26 cellular contexts compared by ENCODE assay signal in the genomic region with DNA sequence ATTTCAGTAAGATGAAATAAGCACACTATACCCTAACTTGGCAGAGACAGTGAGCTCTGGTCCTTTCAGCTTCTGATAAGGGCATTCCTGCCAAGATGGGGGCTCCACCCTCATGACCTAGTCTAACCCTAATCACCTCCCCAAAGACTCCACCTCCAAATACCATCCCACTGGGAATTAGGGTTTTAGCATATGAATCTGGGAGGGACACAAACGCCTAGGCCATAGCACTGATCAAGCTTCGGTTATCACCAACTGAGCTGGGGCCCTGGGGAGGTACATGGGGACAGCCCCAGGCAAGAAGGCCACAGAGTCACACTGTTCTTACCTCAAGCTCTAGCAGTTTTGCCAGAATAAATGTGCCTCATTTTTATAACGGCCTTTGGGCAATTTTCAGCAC.
"Had no signal": no experiment of that assay in that cellular context is flagged by ENCODE, and none has a peak within 500 bp of the region (broad histone marks: within the 10 kb centered on the region; RNA-seq: fewer than 3 reads in every experiment).

No MANE protein-coding gene starts in this region.

- H3K27ac Mint-ChIP-seq: activated CD4-positive, alpha-beta memory T cell treated with anti-CD3 and anti-CD28 coated beads for 36 hours; activated naive CD8-positive, alpha-beta T cell treated with anti-CD3 and anti-CD28 coated beads for 36 hours; mesothelial cell of epicardium; natural killer cell; stimulated activated naive CD8-positive, alpha-beta T cell treated with anti-CD3 and anti-CD28 coated beads, Interleukin-15, Interleukin-2, amounts not matched to agents 100 ng/mL and 50 ng/mL, for 24 hours had no signal

- H3K4me1 ChIP-seq: esophagus muscularis mucosa, left lung, right atrium auricular region, spleen, thyroid gland, upper lobe of right lung had no signal

- DNase-seq: activated CD4-positive, alpha-beta memory T cell treated with anti-CD3 and anti-CD28 coated beads for 36 hours; activated CD4-positive, alpha-beta T cell treated with anti-CD3 and anti-CD28 coated beads for 4 hours; activated CD4-positive, CD25-positive, alpha-beta regulatory T cell; activated naive CD4-positive, alpha-beta T cell treated with Interleukin-2 at 50 U/mL for 16 hours; activated naive CD8-positive, alpha-beta T cell treated with anti-CD3 and anti-CD28 coated beads for 36 hours; activated T-cell treated with anti-CD3 and anti-CD28 coated beads, Interleukin-2, amount 50 U/mL, for 48 hours; central memory CD4-positive, alpha-beta T cell; dermis blood vessel endothelial cell; effector memory CD4-positive, alpha-beta T cell; head of caudate nucleus; hypothalamus; kidney glomerular epithelial cell; natural killer cell; ovary; psoas muscle; spleen; stimulated activated CD4-positive, alpha-beta T cell treated with anti-CD3 and anti-CD28 coated beads, Interleukin-4, amount 100 ng/mL, for 1 hour; substantia nigra; T1000; thyroid gland; upper lobe of right lung had no signal

- H3K4me3 Mint-ChIP-seq: activated CD4-positive, alpha-beta memory T cell treated with anti-CD3 and anti-CD28 coated beads for 36 hours; activated naive CD8-positive, alpha-beta T cell treated with anti-CD3 and anti-CD28 coated beads for 36 hours; mesothelial cell of epicardium; natural killer cell; stimulated activated naive CD8-positive, alpha-beta T cell treated with anti-CD3 and anti-CD28 coated beads, Interleukin-15, Interleukin-2, amounts not matched to agents 100 ng/mL and 50 ng/mL, for 24 hours had no signal

- H3K9me3 Mint-ChIP-seq: natural killer cell had no signal

- H3K9me3 ChIP-seq: esophagus muscularis mucosa, left lung, ovary, psoas muscle, right atrium auricular region, thyroid gland, upper lobe of right lung had no signal

- H3K27ac ChIP-seq: esophagus muscularis mucosa, left lung, ovary, psoas muscle, right atrium auricular region, spleen, thyroid gland, upper lobe of right lung had no signal

- H3K36me3 ChIP-seq: esophagus muscularis mucosa, left lung, ovary, right atrium auricular region, thyroid gland, upper lobe of right lung had no signal

- ATAC-seq: left lung, natural killer cell, psoas muscle, upper lobe of right lung had no signal

- H3K4me3 ChIP-seq: esophagus muscularis mucosa, left lung, ovary, psoas muscle, right atrium auricular region, spleen, thyroid gland, upper lobe of right lung had no signal

- H3K27me3 ChIP-seq: esophagus muscularis mucosa, left lung, ovary, right atrium auricular region, spleen, thyroid gland, upper lobe of right lung had no signal

- H3K27me3 Mint-ChIP-seq: activated CD4-positive, alpha-beta memory T cell treated with anti-CD3 and anti-CD28 coated beads for 36 hours; activated naive CD8-positive, alpha-beta T cell treated with anti-CD3 and anti-CD28 coated beads for 36 hours; stimulated activated naive CD8-positive, alpha-beta T cell treated with anti-CD3 and anti-CD28 coated beads, Interleukin-15, Interleukin-2, amounts not matched to agents 100 ng/mL and 50 ng/mL, for 24 hours had no signal
